In the genomic region with DNA sequence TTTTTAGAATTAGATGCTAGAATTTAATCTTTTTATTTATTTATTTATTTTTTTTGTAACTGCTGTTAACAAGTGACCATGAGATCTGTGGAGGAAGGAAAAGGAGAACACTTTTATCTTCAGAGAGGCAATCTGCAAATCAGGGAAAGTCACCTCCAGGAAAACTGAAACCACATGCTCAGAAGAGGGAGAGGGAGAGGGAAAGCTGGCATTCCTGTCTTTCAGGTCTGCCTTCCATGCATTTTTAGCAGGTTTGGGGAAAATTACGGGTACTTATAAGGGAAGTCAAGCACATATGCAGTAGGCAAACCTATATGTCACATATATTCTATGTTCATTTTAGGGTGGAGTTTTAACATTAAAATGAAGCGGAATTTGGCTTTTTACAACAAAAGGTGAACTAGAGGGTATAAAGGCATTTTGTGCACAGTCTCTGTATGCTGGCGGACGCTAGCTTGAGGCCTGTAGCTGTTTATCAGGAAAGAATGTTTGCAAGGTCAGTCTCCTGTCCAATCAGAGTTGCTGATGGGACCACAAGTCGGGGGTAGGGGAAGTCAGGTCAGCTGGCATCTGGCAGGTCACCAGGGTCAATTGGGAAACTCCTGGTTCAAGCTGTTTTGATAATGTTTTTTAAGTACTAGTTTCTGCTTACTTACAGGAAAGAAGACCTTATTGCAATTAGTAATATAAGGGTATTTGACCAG, we compare ENCODE assay signal across 24 cellular contexts.
"Had no signal": no experiment of that assay in that cellular context is flagged by ENCODE, and none has a peak within 500 bp of the region (broad histone marks: within the 10 kb centered on the region; RNA-seq: fewer than 3 reads in every experiment).

No MANE protein-coding gene starts in this region.

- H3K27me3 ChIP-seq: brain microvascular endothelial cell, dorsolateral prefrontal cortex, gastrocnemius medialis, stomach, thyroid gland had no signal

- H3K27ac Mint-ChIP-seq: activated naive CD4-positive, alpha-beta T cell treated with anti-CD3 and anti-CD28 coated beads, Interleukin-2, amount 10 ng/mL, durations not matched to agents 7 days and 5 days; activated naive CD8-positive, alpha-beta T cell treated with anti-CD3 and anti-CD28 coated beads, Interleukin-2, amount 10 ng/mL, durations not matched to agents 7 days and 5 days; naive thymus-derived CD4-positive, alpha-beta T cell; stimulated activated naive B cell treated with anti-CD40 and anti-IgM and Interleukin-4, amounts not matched to agents 10 μg/mL and 1 μg/mL and 100 μg/mL, for 72 hours; T-cell had no signal

- H3K4me3 ChIP-seq: coronary artery, dorsolateral prefrontal cortex, gastrocnemius medialis, left ventricle myocardium inferior, stomach, thyroid gland had no signal

- H3K9me3 ChIP-seq: gastrocnemius medialis, left ventricle myocardium inferior, stomach, thyroid gland had no signal

- H3K4me3 Mint-ChIP-seq: activated naive CD4-positive, alpha-beta T cell treated with anti-CD3 and anti-CD28 coated beads, Interleukin-2, amount 10 ng/mL, durations not matched to agents 7 days and 5 days; activated naive CD8-positive, alpha-beta T cell treated with anti-CD3 and anti-CD28 coated beads, Interleukin-2, amount 10 ng/mL, durations not matched to agents 7 days and 5 days; naive thymus-derived CD4-positive, alpha-beta T cell; stimulated activated naive B cell treated with anti-CD40 and anti-IgM and Interleukin-4, amounts not matched to agents 10 μg/mL and 1 μg/mL and 100 μg/mL, for 72 hours; T-cell had no signal

- H3K27me3 Mint-ChIP-seq: activated naive CD4-positive, alpha-beta T cell treated with anti-CD3 and anti-CD28 coated beads, Interleukin-2, amount 10 ng/mL, durations not matched to agents 7 days and 5 days; activated naive CD8-positive, alpha-beta T cell treated with anti-CD3 and anti-CD28 coated beads, Interleukin-2, amount 10 ng/mL, durations not matched to agents 7 days and 5 days; naive thymus-derived CD4-positive, alpha-beta T cell; stimulated activated naive B cell treated with anti-CD40 and anti-IgM and Interleukin-4, amounts not matched to agents 10 μg/mL and 1 μg/mL and 100 μg/mL, for 72 hours; T-cell had no signal

- DNase-seq: activated CD4-positive, alpha-beta T cell treated with anti-CD3 and anti-CD28 coated beads for 4 hours; activated CD4-positive, alpha-beta T cell treated with anti-CD3 and anti-CD28 coated beads, Interleukin-2, amount 50 U/mL, for 4 hours; activated gamma-delta T cell; activated naive CD4-positive, alpha-beta T cell treated with anti-CD3 and anti-CD28 coated beads, Interleukin-2, amount 10 ng/mL, durations not matched to agents 7 days and 5 days; activated naive CD8-positive, alpha-beta T cell treated with anti-CD3 and anti-CD28 coated beads, Interleukin-2, amount 10 ng/mL, durations not matched to agents 7 days and 5 days; activated T-cell treated with anti-CD3 and anti-CD28 coated beads for 4 hours; brain microvascular endothelial cell; dorsolateral prefrontal cortex; effector memory CD4-positive, alpha-beta T cell; erythroblast; gastrocnemius medialis; glutamatergic neuron; left ventricle myocardium inferior; midbrain; naive thymus-derived CD4-positive, alpha-beta T cell; occipital lobe; stimulated activated CD4-positive, alpha-beta T cell treated with anti-CD3 and anti-CD28 coated beads, Interleukin-15, amount 100 ng/mL, for 24 hours; stimulated activated CD4-positive, alpha-beta T cell treated with anti-CD3 and anti-CD28 coated beads, Interleukin-2, amount 100 ng/mL, for 24 hours; stimulated activated naive B cell treated with anti-CD40 and anti-IgM and Interleukin-4, amounts not matched to agents 10 μg/mL and 1 μg/mL and 100 μg/mL, for 72 hours; stomach; T-cell; thyroid gland had no signal

- H3K36me3 Mint-ChIP-seq: activated naive CD4-positive, alpha-beta T cell treated with anti-CD3 and anti-CD28 coated beads, Interleukin-2, amount 10 ng/mL, durations not matched to agents 7 days and 5 days; activated naive CD8-positive, alpha-beta T cell treated with anti-CD3 and anti-CD28 coated beads, Interleukin-2, amount 10 ng/mL, durations not matched to agents 7 days and 5 days; naive thymus-derived CD4-positive, alpha-beta T cell; stimulated activated naive B cell treated with anti-CD40 and anti-IgM and Interleukin-4, amounts not matched to agents 10 μg/mL and 1 μg/mL and 100 μg/mL, for 72 hours; T-cell had no signal

- H3K4me1 Mint-ChIP-seq: activated naive CD4-positive, alpha-beta T cell treated with anti-CD3 and anti-CD28 coated beads, Interleukin-2, amount 10 ng/mL, durations not matched to agents 7 days and 5 days; activated naive CD8-positive, alpha-beta T cell treated with anti-CD3 and anti-CD28 coated beads, Interleukin-2, amount 10 ng/mL, durations not matched to agents 7 days and 5 days; naive thymus-derived CD4-positive, alpha-beta T cell; stimulated activated naive B cell treated with anti-CD40 and anti-IgM and Interleukin-4, amounts not matched to agents 10 μg/mL and 1 μg/mL and 100 μg/mL, for 72 hours; T-cell had no signal

- ATAC-seq: gastrocnemius medialis; naive thymus-derived CD4-positive, alpha-beta T cell; stimulated activated naive B cell treated with anti-CD40 and anti-IgM and Interleukin-4, amounts not matched to agents 10 μg/mL and 1 μg/mL and 100 μg/mL, for 72 hours; T-cell had no signal

- FAIRE-seq: astrocyte had no signal

- H3K4me1 ChIP-seq: gastrocnemius medialis, left ventricle myocardium inferior, stomach, thyroid gland had no signal

- H3K36me3 ChIP-seq: brain microvascular endothelial cell, gastrocnemius medialis, left ventricle myocardium inferior, stomach, thyroid gland had no signal

- H3K27ac ChIP-seq: brain microvascular endothelial cell, coronary artery, gastrocnemius medialis, left ventricle myocardium inferior, stomach, thyroid gland had no signal
